ENCODE assay signal across 1 cellular context in genomic region chr16:57680842-57681241, GRCh38.
TF ChIP-seq lines count a peak whose summit lies in the region.

No MANE protein-coding gene starts in this region.

TF ChIP-seq in H1, 55 proteins besides CTCF, POLR2A, EP300 and RAD21:
- peak; percentile 59; the same call in 1 of the 2 replicates for TF ChIP-seq CEBPB (IDR thresholded peaks at IDR 0.05; ENCODE audit: low read depth, low read length)
- TF ChIP-seq JUND (IDR thresholded peaks at IDR 0.05; ENCODE audit: low read length), result no peak
